In the genomic region with DNA sequence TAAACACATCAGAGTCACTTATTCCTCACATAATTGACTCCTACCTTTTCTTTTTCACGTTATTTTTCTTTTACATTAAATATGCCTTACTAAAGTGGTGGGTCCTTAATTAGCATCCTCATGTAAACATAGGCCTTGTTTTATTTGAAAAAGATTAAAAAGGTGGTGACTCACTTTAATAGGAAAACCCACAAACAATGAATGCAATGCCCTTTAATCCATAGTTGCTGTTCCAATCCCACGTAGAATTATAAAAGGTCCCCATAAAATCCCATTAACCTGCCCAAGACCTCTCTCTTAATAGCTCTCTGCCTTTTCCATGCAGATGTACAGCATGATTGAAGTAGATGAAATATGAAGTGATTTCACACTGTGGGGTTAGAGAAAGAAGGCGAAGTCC, we compare ENCODE assay signal across 25 cellular contexts. TPM values are rescaled to one million over a fixed set of nuclear protein-coding genes. Genes with fewer than 3 reads are reported as not detected.
"Had no signal": no experiment of that assay in that cellular context is flagged by ENCODE, and none has a peak within 500 bp of the region (broad histone marks: within the 10 kb centered on the region; RNA-seq: fewer than 3 reads in every experiment).

No MANE protein-coding gene starts in this region.

- H3K4me3 ChIP-seq: cardiac muscle cell, hepatocyte, left lung, ovary, psoas muscle, right lobe of liver, uterus had no signal

- H3K36me3 Mint-ChIP-seq: activated naive CD8-positive, alpha-beta T cell treated with anti-CD3 and anti-CD28 coated beads, Interleukin-2, amount 10 ng/mL, durations not matched to agents 7 days and 5 days; immature natural killer cell; natural killer cell; stimulated activated memory B cell treated with anti-CD40 and anti-IgM and Interleukin-4, amounts not matched to agents 10 μg/mL and 1 μg/mL and 100 μg/mL, for 72 hours had no signal

- H3K4me1 ChIP-seq: left lung, psoas muscle, right lobe of liver, uterus had no signal

- H3K27ac ChIP-seq: hepatocyte, ovary, psoas muscle, right lobe of liver had no signal

- H3K27me3 ChIP-seq: cardiac muscle cell, hepatocyte, left lung, ovary, right lobe of liver, uterus had no signal

- H3K4me3 Mint-ChIP-seq: activated naive CD8-positive, alpha-beta T cell treated with anti-CD3 and anti-CD28 coated beads, Interleukin-2, amount 10 ng/mL, durations not matched to agents 7 days and 5 days; activated T-cell treated with anti-CD3 and anti-CD28 coated beads, Interleukin-2, amount 50 U/mL, for 4 hours; dendritic cell treated with granulocyte-macrophage colony-stimulating factor and Interleukin-4, amounts not matched to agents 40 ng/mL and 50 ng/mL, for 4 days; immature natural killer cell; natural killer cell; stimulated activated memory B cell treated with anti-CD40 and anti-IgM and Interleukin-4, amounts not matched to agents 10 μg/mL and 1 μg/mL and 100 μg/mL, for 72 hours had no signal

- DNase-seq: activated CD4-positive, alpha-beta T cell treated with anti-CD3 and anti-CD28 coated beads, Interleukin-2, amount 50 U/mL, for 4 hours; activated CD8-positive, alpha-beta memory T cell treated with anti-CD3 and anti-CD28 coated beads, Interleukin-2, amount 50 U/mL, for 48 hours; activated naive CD4-positive, alpha-beta T cell; activated naive CD8-positive, alpha-beta T cell treated with anti-CD3 and anti-CD28 coated beads, Interleukin-2, amount 10 ng/mL, durations not matched to agents 7 days and 5 days; activated T-cell treated with anti-CD3 and anti-CD28 coated beads, Interleukin-2, amount 50 U/mL, for 4 hours; effector CD4-positive, alpha-beta T cell; immature natural killer cell; left lung; midbrain; natural killer cell; ovary; psoas muscle; right lobe of liver; small intestine; stimulated activated CD4-positive, alpha-beta T cell treated with anti-CD3 and anti-CD28 coated beads, Interleukin-15, amount 100 ng/mL, for 24 hours; T-helper 9 cell; trophoblast cell; uterus had no signal

- H3K27ac Mint-ChIP-seq: activated naive CD8-positive, alpha-beta T cell treated with anti-CD3 and anti-CD28 coated beads, Interleukin-2, amount 10 ng/mL, durations not matched to agents 7 days and 5 days; dendritic cell treated with granulocyte-macrophage colony-stimulating factor and Interleukin-4, amounts not matched to agents 40 ng/mL and 50 ng/mL, for 4 days; immature natural killer cell; natural killer cell; stimulated activated memory B cell treated with anti-CD40 and anti-IgM and Interleukin-4, amounts not matched to agents 10 μg/mL and 1 μg/mL and 100 μg/mL, for 72 hours had no signal

- H3K4me1 Mint-ChIP-seq: immature natural killer cell, natural killer cell had no signal

- ATAC-seq: activated T-cell treated with anti-CD3 and anti-CD28 coated beads, Interleukin-2, amount 50 U/mL, for 4 hours; natural killer cell; psoas muscle; right lobe of liver; stimulated activated memory B cell treated with anti-CD40 and anti-IgM and Interleukin-4, amounts not matched to agents 10 μg/mL and 1 μg/mL and 100 μg/mL, for 72 hours had no signal

- H3K36me3 ChIP-seq: cardiac muscle cell, left lung, ovary, right lobe of liver, uterus had no signal

- H3K9me3 ChIP-seq: left lung, ovary, psoas muscle, right lobe of liver, uterus had no signal

- H3K9me3 Mint-ChIP-seq: activated T-cell treated with anti-CD3 and anti-CD28 coated beads, Interleukin-2, amount 50 U/mL, for 4 hours; activated T-helper 2 cell treated with anti-CD3 and anti-CD28 coated beads, Interferon-gamma antibody, Interleukin-2, Interleukin-4, amounts not matched to agents 10 μg/mL and 5 μg/mL and 100 μg/mL, durations not matched to agents 14 hours and 24 hours and 36 hours; natural killer cell; stimulated activated memory B cell treated with anti-CD40 and anti-IgM and Interleukin-4, amounts not matched to agents 10 μg/mL and 1 μg/mL and 100 μg/mL, for 72 hours had no signal

RNA-seq across cellular contexts. Expression of a gene that starts 32.2 kb away (rescaled TPM):
- total RNA-seq: activated CD8-positive, alpha-beta memory T cell treated with anti-CD3 and anti-CD28 coated beads for 36 hours; activated naive CD8-positive, alpha-beta T cell treated with anti-CD3 and anti-CD28 coated beads, Interleukin-2, amount 10 ng/mL, durations not matched to agents 7 days and 5 days; activated T-cell treated with anti-CD3 and anti-CD28 coated beads, Interleukin-2, amount 50 U/mL, for 4 hours; activated T-helper 2 cell treated with anti-CD3 and anti-CD28 coated beads, Interferon-gamma antibody, Interleukin-2, Interleukin-4, amounts not matched to agents 10 μg/mL and 5 μg/mL and 100 μg/mL, durations not matched to agents 14 hours and 24 hours and 36 hours; natural killer cell; T-helper 1 cell treated with Interleukin-12 subunit alpha and Interleukin-12 subunit beta and Interleukin-4 antibody, amounts not matched to agents 30 ng/mL and 1 ng/mL, for 36 hours had no signal
